10 cellular contexts compared by ENCODE assay signal in the genomic region with DNA sequence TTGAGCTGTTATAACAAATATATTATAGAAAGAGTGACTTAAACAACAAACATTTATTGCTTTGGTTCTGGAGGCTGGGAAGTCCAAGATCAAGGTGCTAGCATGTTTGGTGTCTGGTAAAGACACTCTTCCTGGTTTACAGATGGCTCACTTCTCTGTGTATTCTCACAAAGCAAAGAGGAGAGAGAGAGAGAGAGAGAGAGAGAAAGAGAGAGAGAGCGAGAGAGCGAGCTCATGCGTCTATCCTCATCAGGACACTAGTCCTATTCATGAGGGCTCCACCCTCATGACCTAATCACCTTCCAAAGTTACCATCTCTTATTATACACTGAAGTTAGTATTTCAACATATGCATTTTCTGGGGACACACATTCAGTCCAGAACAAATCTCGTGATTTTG. TPM values are rescaled to one million over a fixed set of nuclear protein-coding genes. Genes with fewer than 3 reads are reported as not detected.
"Had no signal": no experiment of that assay in that cellular context is flagged by ENCODE, and none has a peak within 500 bp of the region (broad histone marks: within the 10 kb centered on the region; RNA-seq: fewer than 3 reads in every experiment).

No MANE protein-coding gene starts in this region.

- ATAC-seq: GM23338, HCT116 had no signal

- H3K9me3 Mint-ChIP-seq: GM23338 had no signal

- H3K27ac ChIP-seq: GM23248 had no signal

- H3K4me3 Mint-ChIP-seq: GM23338, H9, HFFc6 had no signal

- H3K27ac Mint-ChIP-seq: GM23338, H9, HFFc6 had no signal

- H3K4me2 ChIP-seq: GM23338 had no signal

- H3K9me3 ChIP-seq: HAP-1 had no signal

- H3K4me1 Mint-ChIP-seq: H9 had no signal

- H3K36me3 ChIP-seq: HAP-1 had no signal

- H3K9ac ChIP-seq: GM23248 had no signal

- H2AFZ ChIP-seq: GM23248, GM23338 had no signal

- H3K4me3 ChIP-seq: GM23248, GM23338, HAP-1 had no signal

- DNase-seq: GM23248, GOT3, H7, H9, HCEC 1CT, HFFc6 had no signal

- H3K4me1 ChIP-seq: HAP-1 had no signal

RNA-seq across cellular contexts. Expression of gene PCP4, which starts 32.7 kb away (rescaled TPM):
- total RNA-seq: GM23248, GM23338, H4, HFFc6 had no signal
- polyA plus RNA-seq: GM23248 had no signal
